ENCODE assay signal across 14 cellular contexts in genomic region chr9:114482602-114483001, GRCh38.
"Had no signal": no experiment of that assay in that cellular context is flagged by ENCODE, and none has a peak within 500 bp of the region (broad histone marks: within the 10 kb centered on the region; RNA-seq: fewer than 3 reads in every experiment).

No MANE protein-coding gene starts in this region.

- H3K4me1 ChIP-seq: right lobe of liver, upper lobe of right lung had no signal

- DNase-seq: activated CD4-positive, alpha-beta T cell treated with anti-CD3 and anti-CD28 coated beads, Interleukin-2, amount 50 U/mL, for 1 hour; activated CD4-positive, CD25-positive, alpha-beta regulatory T cell; activated CD8-positive, alpha-beta memory T cell treated with anti-CD3 and anti-CD28 coated beads, Interleukin-2, amount 10 ng/mL, durations not matched to agents 7 days and 5 days; activated effector memory CD4-positive, alpha-beta T cell treated with anti-CD3 and anti-CD28 coated beads, Interleukin-2, amount 50 U/mL, for 16 hours; activated naive CD8-positive, alpha-beta T cell treated with anti-CD3 and anti-CD28 coated beads, Interleukin-2, amount 10 ng/mL, durations not matched to agents 7 days and 5 days; activated T-cell treated with anti-CD3 and anti-CD28 coated beads, Interleukin-2, amount 50 U/mL, for 4 hours; foreskin keratinocyte; natural killer cell; occipital lobe; right lobe of liver; stimulated activated naive CD4-positive, alpha-beta T cell; upper lobe of right lung had no signal

- H3K27me3 ChIP-seq: right lobe of liver, upper lobe of right lung had no signal

- H3K27ac ChIP-seq: foreskin keratinocyte, right lobe of liver, upper lobe of right lung had no signal

- ATAC-seq: activated CD8-positive, alpha-beta memory T cell treated with anti-CD3 and anti-CD28 coated beads, Interleukin-2, amount 10 ng/mL, durations not matched to agents 7 days and 5 days; activated T-cell treated with anti-CD3 and anti-CD28 coated beads, Interleukin-2, amount 50 U/mL, for 4 hours; foreskin keratinocyte; natural killer cell; right lobe of liver; upper lobe of right lung had no signal

- FAIRE-seq: bronchial epithelial cell had no signal

- H3K9me3 ChIP-seq: right lobe of liver, upper lobe of right lung had no signal

- H3K36me3 Mint-ChIP-seq: activated CD8-positive, alpha-beta memory T cell treated with anti-CD3 and anti-CD28 coated beads, Interleukin-2, amount 10 ng/mL, durations not matched to agents 7 days and 5 days; activated naive CD8-positive, alpha-beta T cell treated with anti-CD3 and anti-CD28 coated beads, Interleukin-2, amount 10 ng/mL, durations not matched to agents 7 days and 5 days; natural killer cell had no signal

- H3K4me3 ChIP-seq: right lobe of liver, upper lobe of right lung had no signal

- H3K36me3 ChIP-seq: right lobe of liver, upper lobe of right lung had no signal

- H3K27me3 Mint-ChIP-seq: activated naive CD8-positive, alpha-beta T cell treated with anti-CD3 and anti-CD28 coated beads, Interleukin-2, amount 10 ng/mL, durations not matched to agents 7 days and 5 days; progenitor cell of endocrine pancreas had no signal

- H3K27ac Mint-ChIP-seq: activated CD8-positive, alpha-beta memory T cell treated with anti-CD3 and anti-CD28 coated beads, Interleukin-2, amount 10 ng/mL, durations not matched to agents 7 days and 5 days; activated naive CD8-positive, alpha-beta T cell treated with anti-CD3 and anti-CD28 coated beads, Interleukin-2, amount 10 ng/mL, durations not matched to agents 7 days and 5 days; natural killer cell; progenitor cell of endocrine pancreas had no signal

- H3K4me3 Mint-ChIP-seq: activated CD8-positive, alpha-beta memory T cell treated with anti-CD3 and anti-CD28 coated beads, Interleukin-2, amount 10 ng/mL, durations not matched to agents 7 days and 5 days; activated naive CD8-positive, alpha-beta T cell treated with anti-CD3 and anti-CD28 coated beads, Interleukin-2, amount 10 ng/mL, durations not matched to agents 7 days and 5 days; activated T-cell treated with anti-CD3 and anti-CD28 coated beads, Interleukin-2, amount 50 U/mL, for 4 hours; natural killer cell had no signal

- H3K9me3 Mint-ChIP-seq: activated naive CD8-positive, alpha-beta T cell treated with anti-CD3 and anti-CD28 coated beads, Interleukin-2, amount 10 ng/mL, durations not matched to agents 7 days and 5 days; activated T-cell treated with anti-CD3 and anti-CD28 coated beads, Interleukin-2, amount 50 U/mL, for 4 hours; natural killer cell had no signal
